In the genomic region with DNA sequence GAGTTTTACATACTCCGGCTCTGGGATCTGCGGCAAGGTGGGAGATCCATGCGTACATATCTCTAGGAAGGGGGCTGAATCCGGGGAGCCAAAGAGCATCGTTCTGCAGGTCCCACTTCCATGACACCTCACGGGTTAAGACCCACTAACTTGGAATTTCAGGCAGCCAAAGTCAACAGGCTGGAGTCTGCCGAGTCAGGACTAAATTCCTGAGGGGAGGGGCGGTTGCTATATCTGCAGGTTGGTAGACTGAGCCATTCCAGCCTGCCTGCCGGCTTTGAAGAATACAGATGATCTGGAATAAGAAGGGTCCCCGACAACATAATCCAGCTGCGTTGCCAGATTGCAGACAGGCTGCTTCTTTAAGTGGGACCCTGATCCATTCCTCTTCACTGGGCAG, we compare ENCODE assay signal across 22 cellular contexts.
DNase-seq lines count a peak whose midpoint lies in the region; ATAC-seq, FAIRE-seq and TF ChIP-seq lines count a peak whose summit lies in the region.
"Had no signal": no experiment of that assay in that cellular context is flagged by ENCODE, and none has a peak within 500 bp of the region (broad histone marks: within the 10 kb centered on the region; RNA-seq: fewer than 3 reads in every experiment).

No MANE protein-coding gene starts in this region.

- POLR2A ChIA-PET in HepG2 (lab: Yijun Ruan, JAX), result no interaction called here

- ATAC-seq in HepG2 (peak; percentile 38; the same call in 2 of the 3 replicates), right lobe of liver (no peak), left lung (peak; percentile 43), HG03457 (IDR thresholded peaks at IDR 0.05; ENCODE audit: unreplicated experiment) (no peak)

- intact Hi-C loops in HepG2 (cut with micrococcal nuclease; ENCODE audit: unreplicated experiment) (no loop called here), right lobe of liver (cut with DNase I) (no loop called here), left lung (cut with DNase I) (no loop called here)

- no peaks in the 10 kb centered on the region for H3K9me3 ChIP-seq in HepG2 (ENCODE audit: low read length)
- H3K9me3 ChIP-seq in right lobe of liver, result no peaks in the 10 kb centered on the region
- no peaks in the 10 kb centered on the region for H3K9me3 ChIP-seq in left lung
- H3K9me3 ChIP-seq: BE2C had no signal

- no peak overlapping the region for H3K4me3 ChIP-seq in HepG2 (replicated peaks in 1 of 3; ENCODE audit: insufficient read depth in 1 of 3, low read depth in 2 of 3, low read length in 3 of 3)
- no peak overlapping the region for H3K4me3 ChIP-seq in right lobe of liver
- H3K4me3 ChIP-seq in epithelial cell of esophagus (ENCODE audit: low read length), result no peak overlapping the region
- H3K4me3 ChIP-seq in left lung, result no peak overlapping the region
- H3K4me3 ChIP-seq: GM23248 had no signal

- TF ChIP-seq EP300 in HepG2 (IDR thresholded peaks at IDR 0.05; ENCODE audit: low read depth in 2 of 2, low read length in 2 of 2) (no peak), HepG2 (CRISPR knock-in tag; IDR thresholded peaks at IDR 0.05; ENCODE audit: borderline replicate concordance) (no peak)

- no peak for TF ChIP-seq POLR2A in HepG2 (IDR thresholded peaks at IDR 0.05; ENCODE audit: insufficient read depth in 1 of 2, low read depth in 2 of 2, low read length in 2 of 2)
- TF ChIP-seq POLR2A in right lobe of liver (IDR thresholded peaks at IDR 0.05), result no peak

- H2AFZ ChIP-seq in HepG2 (ENCODE audit: low read length), result no peak overlapping the region
- H2AFZ ChIP-seq: GM23248 had no signal

- no peak for TF ChIP-seq CTCF in HepG2 (CRISPR knock-in tag; IDR thresholded peaks at IDR 0.05)
- no peak for TF ChIP-seq CTCF in right lobe of liver (IDR thresholded peaks at IDR 0.05)
- no peak for TF ChIP-seq CTCF in epithelial cell of esophagus (IDR thresholded peaks at IDR 0.05; ENCODE audit: insufficient read depth, low read depth, low read length, missing control alignments)
- TF ChIP-seq CTCF in left lung (IDR thresholded peaks at IDR 0.05), result no peak

- no peak overlapping the region for H3K27ac ChIP-seq in HepG2 (ENCODE audit: extremely low read length, insufficient read depth, low read length)
- H3K27ac ChIP-seq in right lobe of liver, result no peak overlapping the region
- no peak overlapping the region for H3K27ac ChIP-seq in left lung
- H3K27ac ChIP-seq: GM23248, KMS-11 had no signal

- CTCF ChIA-PET in HepG2 (lab: Yijun Ruan, JAX; ENCODE audit: low intra/inter-chr PET ratio, low total read pairs), result no interaction called here

- H3K79me2 ChIP-seq in HepG2 (ENCODE audit: insufficient read depth, low read length), result no peaks in the 10 kb centered on the region

- 3% methylated on average over 6 of the region's 11 CpGs for WGBS in HepG2 (ENCODE audit: low lambda C conversion rate)
- 31% methylated on average over 8 of the region's 11 CpGs for WGBS in right lobe of liver (ENCODE audit: insufficient coverage, low coverage, low lambda C conversion rate, missing lambda C conversion rate)

- DNase-seq in HepG2 (ENCODE audit: low spot score), result peak; percentile 6
- DNase-seq in right lobe of liver, result no peak
- peak; percentile 16 for DNase-seq in epithelial cell of esophagus (ENCODE audit: low read depth)
- no peak for DNase-seq in left lung
- peak; percentile 35 for DNase-seq in urothelium cell line (ENCODE audit: low spot score)
- DNase-seq in GM19240 (ENCODE audit: insufficient read length, low spot score), result no peak
- no peak for DNase-seq in COLO829 (ENCODE audit: low spot score)
- DNase-seq: 8988T; BE2C; CD4-positive, alpha-beta T cell; DMS79; GM23248; MM.1S; NCI-H1105 treated with DMSO at 0.1 percent for 48 hours; NCI-H1694 treated with DMSO at 0.1 percent for 48 hours; NCI-H2107; NCI-H226; NCI-H526 treated with DMSO at 0.1 percent for 48 hours; SHP77 treated with DMSO at 0.1 percent for 48 hours had no signal

- H3K27me3 ChIP-seq in HepG2 (ENCODE audit: control insufficient read depth in 1 of 2, insufficient read depth in 2 of 2, low read length in 2 of 2) (0 out of 5 replicates have a peak, but pooled peaks cover 0 to 2% of the 10 kb centered on the region in 2 experiments), right lobe of liver (no peaks in the 10 kb centered on the region), left lung (no peaks in the 10 kb centered on the region)
- H3K27me3 ChIP-seq: BE2C had no signal

- no peaks in the 10 kb centered on the region for H3K36me3 ChIP-seq in HepG2 (replicated peaks in 1 of 2; ENCODE audit: control insufficient read depth in 1 of 2, insufficient read depth in 2 of 2, low read length in 2 of 2)
- H3K36me3 ChIP-seq in right lobe of liver, result no peaks in the 10 kb centered on the region
- no peaks in the 10 kb centered on the region for H3K36me3 ChIP-seq in left lung
- H3K36me3 ChIP-seq: BE2C had no signal

- FAIRE-seq in HepG2 (lab: Jason Lieb, UNC), result no peak
- no peak for FAIRE-seq in urothelium cell line (lab: Jason Lieb, UNC)
- FAIRE-seq: G401.6 had no signal

- in situ Hi-C loops in HepG2 (cut with HindIII; ENCODE audit: extremely low pct_ligation_motif_present, low pct_unique_long_range_greater_than_20kb), result no loop called here

- H3K4me2 ChIP-seq in HepG2 (ENCODE audit: low read depth, low read length), result no peak overlapping the region
- H3K4me2 ChIP-seq: KMS-11 had no signal

- no peak overlapping the region for H3K9ac ChIP-seq in HepG2 (ENCODE audit: insufficient read depth, low read depth, low read length)
- H3K9ac ChIP-seq: GM23248, KMS-11 had no signal

- no peak for TF ChIP-seq RAD21 in HepG2 (CRISPR knock-in tag; IDR thresholded peaks at IDR 0.05)

- no peaks in the 10 kb centered on the region for H4K20me1 ChIP-seq in HepG2 (ENCODE audit: insufficient read depth, low read length)

- H3K4me1 ChIP-seq in HepG2 (ENCODE audit: insufficient read depth, low read length) (no peaks in the 10 kb centered on the region), right lobe of liver (no peaks in the 10 kb centered on the region), left lung (no peaks in the 10 kb centered on the region)
- H3K4me1 ChIP-seq: BE2C had no signal

- BruUV-seq in HepG2 (replicated peaks; lab: Mats Ljungman, UMichigan), result no TSS peak

TF ChIP-seq in HepG2, 621 proteins besides CTCF, POLR2A, EP300 and RAD21 (continues in another document):
- TF ChIP-seq ZNF530 (CRISPR knock-in tag; IDR thresholded peaks at IDR 0.05; ENCODE audit: low read depth) (no peak), ZBTB40 (IDR thresholded peaks at IDR 0.05) (no peak), ZBTB40 (CRISPR knock-in tag; IDR thresholded peaks at IDR 0.05) (no peak)

Comparison
In these comparisons a context has a peak if more than half of its experiments do, and no peak if none do; other contexts are left out.
1. ATAC-seq: peak in HepG2 (single experiment) and left lung (single experiment); none in right lobe of liver (0 of 4) and HG03457 (single experiment).
2. DNase-seq: peak in HepG2 (single experiment), epithelial cell of esophagus (single experiment) and urothelium cell line (single experiment); none in right lobe of liver (0 of 3), left lung (0 of 2), GM19240 (single experiment) and COLO829 (single experiment).